ENCODE assay signal across 14 cellular contexts in genomic region chr10:110002801-110003523, GRCh38. TPM values are rescaled to one million over a fixed set of nuclear protein-coding genes. Genes with fewer than 3 reads are reported as not detected.
DNase-seq lines count a peak whose midpoint lies in the region; ATAC-seq, FAIRE-seq and TF ChIP-seq lines count a peak whose summit lies in the region.
"Had no signal": no experiment of that assay in that cellular context is flagged by ENCODE, and none has a peak within 500 bp of the region (broad histone marks: within the 10 kb centered on the region; RNA-seq: fewer than 3 reads in every experiment).

No MANE protein-coding gene starts in this region.

- no peak overlapping the region for H3K27ac Mint-ChIP-seq in astrocyte (ENCODE audit: unreplicated experiment)
- H3K27ac Mint-ChIP-seq: stimulated activated effector memory CD8-positive, alpha-beta T cell treated with anti-CD3 and anti-CD28 coated beads, Interleukin-12 subunit alpha, Interleukin-12 subunit beta, amount 100 ng/mL, for 72 hours had no signal

- H3K4me1 Mint-ChIP-seq in astrocyte (ENCODE audit: low read depth, unreplicated experiment): peaks cover 16% of the 10 kb centered on the region

- H3K9ac ChIP-seq in astrocyte (ENCODE audit: low read length): no peak overlapping the region

- H3K27ac ChIP-seq in C4-2B: peak overlapping the region; percentile 83; the same call in 1 of the 2 replicates
- H3K27ac ChIP-seq in astrocyte (ENCODE audit: low read depth, low read length): no peak overlapping the region
- H3K27ac ChIP-seq in OCI-LY7 (ENCODE audit: low read depth, low read length, poor library complexity, severe bottlenecking): no peak overlapping the region
- H3K27ac ChIP-seq: esophagus muscularis mucosa had no signal

- H3K27me3 ChIP-seq in astrocyte (ENCODE audit: insufficient read depth, low read length): no peaks in the 10 kb centered on the region
- H3K27me3 ChIP-seq: BE2C had no signal

- TF ChIP-seq CTCF in C4-2B (conservative IDR thresholded peaks at IDR 0.05): no peak
- TF ChIP-seq CTCF in astrocyte (IDR thresholded peaks at IDR 0.05; ENCODE audit: insufficient read depth, low read depth, low read length): no peak
- TF ChIP-seq CTCF in mucosa of descending colon (IDR thresholded peaks at IDR 0.05): no peak
- no peak for TF ChIP-seq CTCF in OCI-LY7 (conservative IDR thresholded peaks at IDR 0.05; ENCODE audit: low read length)

- H2AFZ ChIP-seq in astrocyte (ENCODE audit: low read depth, low read length) (peak overlapping the region; percentile 65), OCI-LY7 (ENCODE audit: low read length) (no peak overlapping the region; the same call in 1 of the 2 replicates)

- H4K20me1 ChIP-seq in astrocyte (ENCODE audit: insufficient read depth, low read length): no peaks in the 10 kb centered on the region
- H4K20me1 ChIP-seq in OCI-LY7 (ENCODE audit: insufficient read depth, low read length): no peaks in the 10 kb centered on the region

- peak overlapping the region; percentile 36 for H3K4me3 Mint-ChIP-seq in astrocyte (ENCODE audit: unreplicated experiment)
- H3K4me3 Mint-ChIP-seq: stimulated activated effector memory CD8-positive, alpha-beta T cell treated with anti-CD3 and anti-CD28 coated beads, Interleukin-12 subunit alpha, Interleukin-12 subunit beta, amount 100 ng/mL, for 72 hours had no signal

- DNase-seq in HT-29 (ENCODE audit: low spot score): peak; percentile 64
- no peak for DNase-seq in astrocyte (ENCODE audit: low read depth)
- peak in 1 of 3 donors; percentile 79 for DNase-seq in mucosa of descending colon
- no peak for DNase-seq in ecto neural progenitor cell (ENCODE audit: low spot score)
- no peak for DNase-seq in medulla oblongata (ENCODE audit: extremely low spot score)
- no peak for DNase-seq in OCI-LY7 (ENCODE audit: low spot score)
- DNase-seq in activated CD4-positive, alpha-beta T cell treated with anti-CD3 and anti-CD28 coated beads for 48 hours: no peak
- DNase-seq: activated effector memory CD4-positive, alpha-beta T cell treated with Interleukin-2 at 50 U/mL for 16 hours; BE2C; NCI-H2171; stimulated activated CD4-positive, alpha-beta T cell treated with anti-CD3 and anti-CD28 coated beads, Interleukin-2, amount 100 ng/mL, for 48 hours had no signal

- H3K4me2 ChIP-seq in astrocyte (ENCODE audit: low read length) (no peak overlapping the region), OCI-LY7 (ENCODE audit: low read length) (no peak overlapping the region)

- no peaks in the 10 kb centered on the region for H3K27me3 Mint-ChIP-seq in astrocyte (ENCODE audit: low read depth, unreplicated experiment)

- H3K79me2 ChIP-seq in astrocyte (ENCODE audit: insufficient read depth, low read length) (no peaks in the 10 kb centered on the region), OCI-LY7 (ENCODE audit: insufficient read depth, low read depth, low read length) (no peaks in the 10 kb centered on the region)

- H3K36me3 Mint-ChIP-seq in astrocyte (ENCODE audit: low read depth, unreplicated experiment): peaks cover 4% of the 10 kb centered on the region
- H3K36me3 Mint-ChIP-seq: stimulated activated effector memory CD8-positive, alpha-beta T cell treated with anti-CD3 and anti-CD28 coated beads, Interleukin-12 subunit alpha, Interleukin-12 subunit beta, amount 100 ng/mL, for 72 hours had no signal

- H3K36me3 ChIP-seq in astrocyte (ENCODE audit: insufficient read depth, low read length) (no peaks in the 10 kb centered on the region), mucosa of descending colon (ENCODE audit: low read depth) (no peaks in the 10 kb centered on the region), OCI-LY7 (ENCODE audit: insufficient read depth, low read length) (no peaks in the 10 kb centered on the region)
- H3K36me3 ChIP-seq: BE2C, esophagus muscularis mucosa had no signal

- POLR2A ChIA-PET in OCI-LY7 (lab: Charles Lee): no interaction called here

- ATAC-seq in mucosa of descending colon: peak; percentile 39
- ATAC-seq: stimulated activated effector memory CD8-positive, alpha-beta T cell treated with anti-CD3 and anti-CD28 coated beads, Interleukin-12 subunit alpha, Interleukin-12 subunit beta, amount 100 ng/mL, for 72 hours had no signal

- intact Hi-C loops in mucosa of descending colon (cut with DNase I, micrococcal nuclease) (no loop called here), OCI-LY7 (cut with micrococcal nuclease; ENCODE audit: unreplicated experiment) (no loop called here)

- BruUV-seq in OCI-LY7 (replicated peaks; lab: Mats Ljungman, UMichigan): no TSS peak

- H3K4me1 ChIP-seq in astrocyte (ENCODE audit: insufficient read depth, low read length): peaks cover 25% of the 10 kb centered on the region
- H3K4me1 ChIP-seq in mucosa of descending colon (ENCODE audit: low read depth): peaks cover 22% of the 10 kb centered on the region
- peaks cover 39% of the 10 kb centered on the region for H3K4me1 ChIP-seq in OCI-LY7 (ENCODE audit: insufficient read depth, low read length, poor library complexity, severe bottlenecking)
- H3K4me1 ChIP-seq: BE2C had no signal

- H3K9me3 Mint-ChIP-seq in astrocyte (ENCODE audit: unreplicated experiment): no peaks in the 10 kb centered on the region
- H3K9me3 Mint-ChIP-seq: stimulated activated effector memory CD8-positive, alpha-beta T cell treated with anti-CD3 and anti-CD28 coated beads, Interleukin-12 subunit alpha, Interleukin-12 subunit beta, amount 100 ng/mL, for 72 hours had no signal

- no peaks in the 10 kb centered on the region for H3K9me2 ChIP-seq in OCI-LY7 (ENCODE audit: insufficient read depth, low read length)

- FAIRE-seq in astrocyte (lab: Jason Lieb, UNC): no peak

- H3K4me3 ChIP-seq in astrocyte (ENCODE audit: insufficient read depth, low read depth, low read length) (no peak overlapping the region), mucosa of descending colon (no peak overlapping the region), OCI-LY7 (ENCODE audit: low read depth, low read length, poor library complexity, severe bottlenecking) (no peak overlapping the region)
- H3K4me3 ChIP-seq: esophagus muscularis mucosa had no signal

- H3K9me3 ChIP-seq in astrocyte (ENCODE audit: insufficient read depth, low read depth, low read length) (no peaks in the 10 kb centered on the region), mucosa of descending colon (no peaks in the 10 kb centered on the region), OCI-LY7 (ENCODE audit: low read length) (no peaks in the 10 kb centered on the region)
- H3K9me3 ChIP-seq: BE2C, esophagus muscularis mucosa had no signal

- CTCF ChIA-PET in OCI-LY7 (lab: Charles Lee; ENCODE audit: unreplicated experiment): no interaction called here

RNA-seq across cellular contexts. Expression of gene ADD3, which starts 4.8 kb away (rescaled TPM):
- 63.0 and 73.6 TPM in 2 replicates for total RNA-seq in HT-29 (2014; rRNA removed; shearing (Covaris generic))
- 127 and 148 TPM in 2 replicates for total RNA-seq in astrocyte
- total RNA-seq in mucosa of descending colon: 100 to 1,000 TPM; 109 to 165 (median 141) TPM
- 53.3 and 75.8 TPM in 2 replicates for total RNA-seq in OCI-LY7 (2014; rRNA removed; shearing (Covaris generic))
- 89.7 and 100 TPM in 2 replicates for total RNA-seq in OCI-LY7 (2022)
